Comparison of ENCODE assay signal across 9 cellular contexts in genomic region chr13:58587183-58587582, GRCh38.
DNase-seq lines count a peak whose midpoint lies in the region; ATAC-seq, FAIRE-seq and TF ChIP-seq lines count a peak whose summit lies in the region.
"Had no signal": no experiment of that assay in that cellular context is flagged by ENCODE, and none has a peak within 500 bp of the region (broad histone marks: within the 10 kb centered on the region; RNA-seq: fewer than 3 reads in every experiment).

No MANE protein-coding gene starts in this region.

- H3K9me3 Mint-ChIP-seq in activated naive CD4-positive, alpha-beta T cell treated with anti-CD3 and anti-CD28 coated beads for 36 hours: no peaks in the 10 kb centered on the region
- H3K9me3 Mint-ChIP-seq in immature natural killer cell: peaks cover 8 to 54% (median 31%) of the 10 kb centered on the region in 6 donors

- intact Hi-C loops in activated naive CD4-positive, alpha-beta T cell treated with anti-CD3 and anti-CD28 coated beads for 36 hours (cut with micrococcal nuclease): no loop called here

- H3K36me3 Mint-ChIP-seq in activated naive CD4-positive, alpha-beta T cell treated with anti-CD3 and anti-CD28 coated beads for 36 hours (ENCODE audit: low read depth): no peaks in the 10 kb centered on the region
- H3K36me3 Mint-ChIP-seq in immature natural killer cell: no peaks in the 10 kb centered on the region

- no peaks in the 10 kb centered on the region for H3K27me3 Mint-ChIP-seq in activated naive CD4-positive, alpha-beta T cell treated with anti-CD3 and anti-CD28 coated beads for 36 hours (ENCODE audit: low read depth)
- H3K27me3 Mint-ChIP-seq in immature natural killer cell (ENCODE audit: low read depth in 3 of 3): peaks cover 0 to 4% (median 0%) of the 10 kb centered on the region in 3 donors

- ATAC-seq in GM19467 (IDR thresholded peaks at IDR 0.05; ENCODE audit: unreplicated experiment) (peak; percentile 73), HG03025 (IDR thresholded peaks at IDR 0.05; ENCODE audit: low FRiP score, unreplicated experiment) (peak; percentile 100)

- CTCF ChIA-PET in activated naive CD4-positive, alpha-beta T cell treated with anti-CD3 and anti-CD28 coated beads for 36 hours (lab: Charles Lee): no interaction called here

- no peak overlapping the region for H3K27ac Mint-ChIP-seq in activated naive CD4-positive, alpha-beta T cell treated with anti-CD3 and anti-CD28 coated beads for 36 hours
- no peak overlapping the region for H3K27ac Mint-ChIP-seq in immature natural killer cell

- DNase-seq in GM12891 (ENCODE audit: insufficient read length, low spot score) (no peak), MV-4-11 (lab: John Stamatoyannopoulos, UW) (peak; percentile 94), SHP77 treated with DMSO at 0.1 percent for 48 hours (lab: John Stamatoyannopoulos, UW) (no peak), immature natural killer cell (no peak), GM12892 (ENCODE audit: insufficient read length) (no peak)
- DNase-seq in activated naive CD4-positive, alpha-beta T cell treated with anti-CD3 and anti-CD28 coated beads for 36 hours: no peak
- DNase-seq: BE2C had no signal

- TF ChIP-seq POLR2A in GM12891 (IDR thresholded peaks at IDR 0.05; ENCODE audit: low read depth, low read length): no peak
- TF ChIP-seq POLR2A in GM12892 (IDR thresholded peaks at IDR 0.05; ENCODE audit: low read depth, low read length): no peak

- no peak overlapping the region for H3K4me3 Mint-ChIP-seq in activated naive CD4-positive, alpha-beta T cell treated with anti-CD3 and anti-CD28 coated beads for 36 hours
- H3K4me3 Mint-ChIP-seq in immature natural killer cell: no peak overlapping the region

- no peaks in the 10 kb centered on the region for H3K4me1 Mint-ChIP-seq in activated naive CD4-positive, alpha-beta T cell treated with anti-CD3 and anti-CD28 coated beads for 36 hours (ENCODE audit: low read depth)
- H3K4me1 Mint-ChIP-seq in immature natural killer cell: no peaks in the 10 kb centered on the region

- FAIRE-seq in GM12891 (lab: Jason Lieb, UNC): peak; percentile 73
- no peak for FAIRE-seq in GM12892 (lab: Jason Lieb, UNC)

TF ChIP-seq in GM12891, 5 proteins besides CTCF, POLR2A, EP300 and RAD21:
- TF ChIP-seq SPI1 (IDR thresholded peaks at IDR 0.05; ENCODE audit: low read depth, low read length) (peak; percentile 99), TAF1 (IDR thresholded peaks at IDR 0.05; ENCODE audit: low read depth, low read length) (no peak)
